In the genomic region with DNA sequence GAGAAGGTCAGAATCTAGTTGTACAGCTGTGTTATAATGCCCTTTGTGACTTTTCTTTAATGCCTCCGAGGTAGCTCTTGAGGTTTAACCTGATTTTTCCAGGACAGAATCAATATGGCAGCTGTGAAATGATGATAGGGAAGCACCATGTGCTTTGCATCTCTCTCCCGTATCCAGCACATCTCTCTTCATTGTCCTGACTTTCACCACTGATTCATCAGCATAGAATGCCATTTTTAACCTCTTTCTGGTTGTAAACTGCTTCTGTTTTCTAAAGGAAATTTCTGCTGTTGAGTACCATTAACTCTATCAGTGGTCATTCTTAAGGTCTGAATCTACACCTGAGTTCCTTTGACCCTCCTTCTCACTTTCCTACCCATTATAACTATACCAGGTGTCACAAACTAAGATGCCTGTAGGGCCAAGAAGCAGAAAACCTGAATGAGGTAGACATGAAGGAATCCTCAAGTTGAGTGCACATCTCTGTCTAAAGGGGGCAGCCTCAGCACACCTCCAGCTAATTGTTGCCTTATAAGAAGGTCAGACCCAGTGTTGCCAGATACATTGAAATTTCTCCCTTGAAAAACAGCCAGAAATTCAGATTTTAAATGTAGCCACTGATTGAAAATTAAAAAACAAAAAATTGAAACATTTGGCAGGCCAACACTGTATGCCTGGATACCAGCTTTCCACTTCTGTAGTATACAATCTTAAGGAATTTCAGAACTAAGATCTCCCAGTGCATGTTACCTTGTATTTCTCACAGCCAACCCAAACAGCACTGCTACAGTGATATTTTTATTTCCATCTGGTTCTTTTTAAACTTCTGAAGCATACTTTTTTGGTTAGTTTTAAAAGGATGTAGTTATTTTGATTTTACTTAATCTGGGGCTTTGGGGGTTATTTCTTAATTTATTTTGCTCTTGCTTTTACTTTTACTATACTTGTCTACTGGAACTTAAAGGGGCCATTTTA, we compare ENCODE assay signal across 1 cellular context.
TF ChIP-seq lines count a peak whose summit lies in the region.

No MANE protein-coding gene starts in this region.

TF ChIP-seq in GM12878, 131 proteins besides CTCF, POLR2A, EP300 and RAD21:
- TF ChIP-seq TBL1XR1 (IDR thresholded peaks at IDR 0.05; ENCODE audit: low read depth, low read length), result no peak
- no peak for TF ChIP-seq NBN (IDR thresholded peaks at IDR 0.05)
- no peak for TF ChIP-seq GABPA (IDR thresholded peaks at IDR 0.05; ENCODE audit: low read depth)
- no peak for TF ChIP-seq SMARCA5 (IDR thresholded peaks at IDR 0.05)
- TF ChIP-seq, protein P1, sequence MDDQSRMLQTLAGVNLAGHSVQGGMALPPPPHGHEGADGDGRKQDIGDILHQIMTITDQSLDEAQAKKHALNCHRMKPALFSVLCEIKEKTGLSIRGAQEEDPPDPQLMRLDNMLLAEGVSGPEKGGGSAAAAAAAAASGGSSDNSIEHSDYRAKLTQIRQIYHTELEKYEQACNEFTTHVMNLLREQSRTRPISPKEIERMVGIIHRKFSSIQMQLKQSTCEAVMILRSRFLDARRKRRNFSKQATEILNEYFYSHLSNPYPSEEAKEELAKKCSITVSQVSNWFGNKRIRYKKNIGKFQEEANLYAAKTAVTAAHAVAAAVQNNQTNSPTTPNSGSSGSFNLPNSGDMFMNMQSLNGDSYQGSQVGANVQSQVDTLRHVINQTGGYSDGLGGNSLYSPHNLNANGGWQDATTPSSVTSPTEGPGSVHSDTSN (IDR thresholded peaks at IDR 0.05; ENCODE audit: insufficient replicate concordance, low read depth, low read length), result no peak
- TF ChIP-seq BHLHE40 (IDR thresholded peaks at IDR 0.05; ENCODE audit: borderline replicate concordance in 1 of 2, low read depth in 2 of 2, low read length in 1 of 2), result no peak
- TF ChIP-seq CHD2 (IDR thresholded peaks at IDR 0.05; ENCODE audit: borderline replicate concordance, low read depth, low read length), result no peak
- TF ChIP-seq JUND (IDR thresholded peaks at IDR 0.05; ENCODE audit: low read depth, low read length), result no peak
- no peak for TF ChIP-seq EGR1 (IDR thresholded peaks at IDR 0.05; ENCODE audit: borderline replicate concordance in 1 of 2, low read depth in 2 of 2, low read length in 2 of 2)
